ENCODE assay signal across 11 cellular contexts in genomic region chr5:76473676-76474075, GRCh38.
DNase-seq lines count a peak whose midpoint lies in the region; ATAC-seq, FAIRE-seq and TF ChIP-seq lines count a peak whose summit lies in the region.
"Had no signal": no experiment of that assay in that cellular context is flagged by ENCODE, and none has a peak within 500 bp of the region (broad histone marks: within the 10 kb centered on the region; RNA-seq: fewer than 3 reads in every experiment).

No MANE protein-coding gene starts in this region.

- DNase-seq in activated CD4-positive, alpha-beta T cell treated with anti-CD3 and anti-CD28 coated beads, Interleukin-2, amount 50 U/mL, for 1 hour = peak; percentile 60
- DNase-seq in central memory CD8-positive, alpha-beta T cell (ENCODE audit: low spot score in 2 of 2) = peak in 1 of 2 donors; percentile 62
- DNase-seq in stimulated activated CD8-positive, alpha-beta memory T cell treated with anti-CD3 and anti-CD28 coated beads, Interleukin-2, amount 100 ng/mL, for 48 hours (ENCODE audit: low read depth in 2 of 2) = peak; percentile 21 to 28
- DNase-seq in progenitor cell of endocrine pancreas (ENCODE audit: low spot score, unreplicated experiment) = no peak
- DNase-seq in urothelium cell line (ENCODE audit: low spot score) = no peak
- DNase-seq in DMS53 treated with DMSO at 0.1 percent for 48 hours (lab: John Stamatoyannopoulos, UW; ENCODE audit: unreplicated experiment) = no peak
- DNase-seq: adrenal gland, NCI-H524 had no signal

- FAIRE-seq in urothelium cell line (lab: Jason Lieb, UNC) = no peak

- H3K4me3 Mint-ChIP-seq in central memory CD8-positive, alpha-beta T cell = peak overlapping the region; percentile 61
- no peak overlapping the region for H3K4me3 Mint-ChIP-seq in progenitor cell of endocrine pancreas (ENCODE audit: low read depth)
- H3K4me3 Mint-ChIP-seq: GM23338 had no signal

- H3K27ac Mint-ChIP-seq in central memory CD8-positive, alpha-beta T cell (ENCODE audit: low read depth) = peak overlapping the region; percentile 100
- no peak overlapping the region for H3K27ac Mint-ChIP-seq in progenitor cell of endocrine pancreas
- H3K27ac Mint-ChIP-seq: GM23338 had no signal

- peaks cover 15% of the 10 kb centered on the region for H3K36me3 Mint-ChIP-seq in central memory CD8-positive, alpha-beta T cell (ENCODE audit: insufficient read depth)
- H3K36me3 Mint-ChIP-seq in progenitor cell of endocrine pancreas (ENCODE audit: insufficient read depth) = no peaks in the 10 kb centered on the region

- peaks cover 77% of the 10 kb centered on the region for H3K4me1 Mint-ChIP-seq in central memory CD8-positive, alpha-beta T cell
- peaks cover 11% of the 10 kb centered on the region for H3K4me1 Mint-ChIP-seq in progenitor cell of endocrine pancreas (ENCODE audit: low read depth)

- H3K9me3 Mint-ChIP-seq in central memory CD8-positive, alpha-beta T cell = no peaks in the 10 kb centered on the region
- H3K9me3 Mint-ChIP-seq in progenitor cell of endocrine pancreas (ENCODE audit: low read depth) = no peaks in the 10 kb centered on the region

- H3K27me3 Mint-ChIP-seq in central memory CD8-positive, alpha-beta T cell = no peaks in the 10 kb centered on the region
- H3K27me3 Mint-ChIP-seq in progenitor cell of endocrine pancreas = no peaks in the 10 kb centered on the region

- no peak for TF ChIP-seq CTCF in progenitor cell of endocrine pancreas (IDR thresholded peaks at IDR 0.05; ENCODE audit: unreplicated experiment)

- ATAC-seq in HG03175 (IDR thresholded peaks at IDR 0.05; ENCODE audit: unreplicated experiment) = peak; percentile 61
- peak; percentile 98 for ATAC-seq in central memory CD8-positive, alpha-beta T cell (replicated peaks; ENCODE audit: extremely low read depth, poor library complexity, severe bottlenecking)
- ATAC-seq in GM18502 (IDR thresholded peaks at IDR 0.05; ENCODE audit: poor library complexity, unreplicated experiment) = no peak
- ATAC-seq: GM23338 had no signal

Comparison
In these comparisons a context has a peak if more than half of its experiments do, and no peak if none do; other contexts are left out.
1. DNase-seq: peak in activated CD4-positive, alpha-beta T cell treated with anti-CD3 and anti-CD28 coated beads, Interleukin-2, amount 50 U/mL, for 1 hour (single experiment) and stimulated activated CD8-positive, alpha-beta memory T cell treated with anti-CD3 and anti-CD28 coated beads, Interleukin-2, amount 100 ng/mL, for 48 hours (2 of 2); none in progenitor cell of endocrine pancreas (single experiment), urothelium cell line (single experiment) and DMS53 treated with DMSO at 0.1 percent for 48 hours (single experiment).